ENCODE assay signal across 8 cellular contexts in genomic region chr3:45659661-45660566, GRCh38. TPM values are rescaled to one million over a fixed set of nuclear protein-coding genes. Genes with fewer than 3 reads are reported as not detected.
A peak's percentile ranks its signal among the peaks of the same experiment; 100 is the strongest.
DNase-seq lines count a peak whose midpoint lies in the region; ATAC-seq and TF ChIP-seq lines count a peak whose summit lies in the region.

No MANE protein-coding gene starts in this region.

- TF ChIP-seq CTCF in Calu3 (IDR thresholded peaks at IDR 0.05; ENCODE audit: unreplicated experiment): peak; percentile 61

- POLR2A ChIA-PET in T-cell (lab: Charles Lee): interaction anchor here (0.6 to 1.4 kb wide), 10 partner anchors 9 to 666 kb away, joined by 3 to 10 read pairs (median 6); no protein-coding TSS in a partner anchor

- H3K27ac Mint-ChIP-seq in Calu3 (ENCODE audit: unreplicated experiment) (no peak overlapping the region), T-cell (peak overlapping the region; percentile 45 to 76)
- peak overlapping the region; percentile 23 for H3K27ac Mint-ChIP-seq in stimulated activated memory B cell treated with anti-CD40 and anti-IgM and Interleukin-4, amounts not matched to agents 10 μg/mL and 1 μg/mL and 100 μg/mL, for 72 hours

- H3K4me1 Mint-ChIP-seq in Calu3 (ENCODE audit: low read depth, unreplicated experiment): peaks cover 6% of the 10 kb centered on the region
- H3K4me1 Mint-ChIP-seq in T-cell: peaks cover 17 to 23% (median 19%) of the 10 kb centered on the region in 3 donors
- peaks cover 33% of the 10 kb centered on the region for H3K4me1 Mint-ChIP-seq in stimulated activated memory B cell treated with anti-CD40 and anti-IgM and Interleukin-4, amounts not matched to agents 10 μg/mL and 1 μg/mL and 100 μg/mL, for 72 hours

- H3K36me3 Mint-ChIP-seq in Calu3 (ENCODE audit: insufficient read depth, unreplicated experiment) (no peaks in the 10 kb centered on the region), T-cell (peaks cover 3% of the 10 kb centered on the region)
- peaks cover 5% of the 10 kb centered on the region for H3K36me3 Mint-ChIP-seq in stimulated activated memory B cell treated with anti-CD40 and anti-IgM and Interleukin-4, amounts not matched to agents 10 μg/mL and 1 μg/mL and 100 μg/mL, for 72 hours

- no peak for ATAC-seq in T-cell (replicated peaks in 1 of 4)
- ATAC-seq in stimulated activated memory B cell treated with anti-CD40 and anti-IgM and Interleukin-4, amounts not matched to agents 10 μg/mL and 1 μg/mL and 100 μg/mL, for 72 hours: no peak
- no peak for ATAC-seq in HG02588 (IDR thresholded peaks at IDR 0.05; ENCODE audit: unreplicated experiment)
- no peak for ATAC-seq in HG02571 (IDR thresholded peaks at IDR 0.05; ENCODE audit: unreplicated experiment)

- H3K9me3 Mint-ChIP-seq in Calu3 (ENCODE audit: low read depth, unreplicated experiment) (no peaks in the 10 kb centered on the region), T-cell (no peaks in the 10 kb centered on the region)
- no peaks in the 10 kb centered on the region for H3K9me3 Mint-ChIP-seq in stimulated activated memory B cell treated with anti-CD40 and anti-IgM and Interleukin-4, amounts not matched to agents 10 μg/mL and 1 μg/mL and 100 μg/mL, for 72 hours

- CTCF ChIA-PET in Calu3 (lab: Charles Lee) (interaction anchor here (0.6 to 1.4 kb wide), 23 partner anchors 9 to 693 kb away, joined by 3 to 14 read pairs (median 4); partner anchors contain the start of genes LIMD1 and SACM1L), T-cell (lab: Charles Lee) (interaction anchor here (0.5 to 3.7 kb wide), 48 partner anchors 8 to 1230 kb away, joined by 3 to 53 read pairs (median 6); partner anchors contain the start of gene SACM1L (in 1 of the 2))

- H3K27me3 Mint-ChIP-seq in Calu3 (ENCODE audit: unreplicated experiment) (no peaks in the 10 kb centered on the region), T-cell (no peaks in the 10 kb centered on the region)
- no peaks in the 10 kb centered on the region for H3K27me3 Mint-ChIP-seq in stimulated activated memory B cell treated with anti-CD40 and anti-IgM and Interleukin-4, amounts not matched to agents 10 μg/mL and 1 μg/mL and 100 μg/mL, for 72 hours

- intact Hi-C loops in Calu3 (cut with micrococcal nuclease; ENCODE audit: unreplicated experiment): loop anchor here (5.0 to 10.0 kb wide), 2 partner anchors 435 to 623 kb away; partner anchors contain the start of gene TMEM158

- BruUV-seq in Calu3 (replicated peaks; lab: Mats Ljungman, UMichigan): no TSS peak

- no peak overlapping the region for H3K4me3 Mint-ChIP-seq in Calu3 (ENCODE audit: low read depth, unreplicated experiment)
- no peak overlapping the region for H3K4me3 Mint-ChIP-seq in T-cell
- no peak overlapping the region for H3K4me3 Mint-ChIP-seq in stimulated activated memory B cell treated with anti-CD40 and anti-IgM and Interleukin-4, amounts not matched to agents 10 μg/mL and 1 μg/mL and 100 μg/mL, for 72 hours

- DNase-seq in Calu3 (peak; percentile 70), HT1080 (ENCODE audit: low read depth) (peak; percentile 61), T-cell (peak in 21 of 34 experiments; percentile 14 to 49 (median 22)), left kidney (ENCODE audit: low read depth, low spot score) (peak; percentile 71)
- DNase-seq in central memory CD4-positive, alpha-beta T cell: peak; percentile 26

RNA-seq across cellular contexts. Expression of gene SACM1L, which starts 29.3 kb away (rescaled TPM):
- total RNA-seq in Calu3 (2022): 39.5 and 40.5 TPM in 2 replicates
- total RNA-seq in HT1080 (2014; rRNA removed; shearing (Covaris generic)): 29.5 and 33.1 TPM in 2 replicates
- polyA plus RNA-seq in HT1080 (2015; cell fraction: cytosol; rRNA removed): 23.6 and 28.1 TPM in 2 replicates
- polyA plus RNA-seq in HT1080 (2015; cell fraction: nucleus; rRNA removed): 55.2 and 59.8 TPM in 2 replicates
- 10 to 100 TPM; 62.8 to 81.5 (median 69.1) TPM for total RNA-seq in T-cell
